7 cellular contexts compared by ENCODE assay signal in the genomic region with DNA sequence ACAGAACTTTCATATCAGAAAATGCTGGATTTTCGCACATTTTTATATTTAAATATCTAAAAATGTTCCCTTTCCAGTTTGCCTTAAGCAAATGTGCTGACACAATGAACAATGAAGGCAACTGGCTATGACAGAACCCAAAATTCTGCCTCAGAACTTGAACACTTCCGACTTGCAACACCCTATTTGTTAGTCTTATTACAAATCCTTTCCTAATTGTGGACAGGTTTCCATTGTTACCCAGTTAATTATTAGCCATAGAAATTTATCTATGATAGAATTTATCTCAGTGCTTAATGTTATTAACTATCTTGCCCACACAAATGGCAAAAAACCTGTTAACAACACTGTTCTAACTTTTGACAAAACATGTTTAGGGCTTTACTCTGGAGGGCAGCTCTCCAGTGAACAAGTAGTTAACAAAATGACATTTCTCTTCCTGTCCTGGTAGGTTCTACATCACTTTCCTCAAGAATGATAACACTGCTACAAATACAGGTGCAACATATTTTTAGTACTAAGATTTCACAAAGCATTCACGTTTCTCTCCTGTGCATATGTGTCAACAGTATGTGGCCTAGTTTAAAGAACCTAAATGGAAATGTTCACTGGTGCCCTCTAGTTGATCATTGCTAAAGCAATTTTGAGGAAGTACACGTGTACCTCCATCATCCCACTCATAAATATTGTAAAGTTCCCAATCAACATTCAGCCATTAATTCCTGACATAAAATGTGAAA. TPM values are rescaled to one million over a fixed set of nuclear protein-coding genes. Genes with fewer than 3 reads are reported as not detected.
DNase-seq lines count a peak whose midpoint lies in the region; ATAC-seq and TF ChIP-seq lines count a peak whose summit lies in the region.

No MANE protein-coding gene starts in this region.

- ATAC-seq in GM19455 (IDR thresholded peaks at IDR 0.05; ENCODE audit: unreplicated experiment) = peak; percentile 86
- peak; percentile 79 for ATAC-seq in HG03442 (IDR thresholded peaks at IDR 0.05; ENCODE audit: unreplicated experiment)
- peak; percentile 52 for ATAC-seq in SK-N-SH treated with all-trans-retinoic acid at 6 μM for 48 hours

- DNase-seq in G401 (ENCODE audit: low spot score) (peak; percentile 80), fibroblast of gingiva (ENCODE audit: low read depth) (peak; percentile 37), renal cortical epithelial cell (ENCODE audit: low read depth) (peak; percentile 89), NCI-H1436 (lab: John Stamatoyannopoulos, UW) (no peak)

- in situ Hi-C loops in G401 (cut with HindIII; ENCODE audit: low sequenced_read_pairs) = no loop called here

TF ChIP-seq in SK-N-SH treated with all-trans-retinoic acid at 6 μM for 48 hours, 23 proteins besides CTCF, POLR2A, EP300 and RAD21:
- TF ChIP-seq ZFP3 (CRISPR knock-in tag; IDR thresholded peaks at IDR 0.05) (no peak), ZNF8 (CRISPR knock-in tag; IDR thresholded peaks at IDR 0.05) (no peak), OSR1 (CRISPR knock-in tag; IDR thresholded peaks at IDR 0.05) (no peak)

RNA-seq across cellular contexts. Expression of gene HIVEP2, which starts 58.4 kb away (rescaled TPM):
- 0.80 and 1.8 TPM in 2 replicates for total RNA-seq in G401 (2014; rRNA removed; shearing (Covaris generic))
- total RNA-seq in renal cortical epithelial cell = 17.0 and 26.6 TPM in 2 replicates
